In genomic region chr12:103144278-103144677, GRCh38 we compare ENCODE assay signal across 17 cellular contexts.
"Had no signal": no experiment of that assay in that cellular context is flagged by ENCODE, and none has a peak within 500 bp of the region (broad histone marks: within the 10 kb centered on the region; RNA-seq: fewer than 3 reads in every experiment).

No MANE protein-coding gene starts in this region.

- ATAC-seq: esophagus mucosa; gastrocnemius medialis; heart right ventricle; pancreas; right lobe of liver; stimulated activated effector memory CD8-positive, alpha-beta T cell treated with anti-CD3 and anti-CD28 coated beads, Interleukin-12 subunit alpha, Interleukin-12 subunit beta, amount 100 ng/mL, for 72 hours; stimulated activated naive CD8-positive, alpha-beta T cell treated with anti-CD3 and anti-CD28 coated beads, Interleukin-15, Interleukin-2, amounts not matched to agents 100 U/mL and 50 U/mL, for 24 hours had no signal

- H3K27me3 ChIP-seq: gastrocnemius medialis, heart right ventricle, pancreas, right lobe of liver, suprapubic skin, thyroid gland had no signal

- H3K4me3 ChIP-seq: gastrocnemius medialis, heart right ventricle, pancreas, right lobe of liver, suprapubic skin, thyroid gland had no signal

- H3K9me3 ChIP-seq: gastrocnemius medialis, pancreas, right lobe of liver, suprapubic skin, thyroid gland had no signal

- H3K36me3 ChIP-seq: gastrocnemius medialis, heart right ventricle, pancreas, right lobe of liver, suprapubic skin, thyroid gland had no signal

- H3K27ac ChIP-seq: gastrocnemius medialis, heart right ventricle, pancreas, right lobe of liver, suprapubic skin, thyroid gland had no signal

- DNase-seq: effector memory CD4-positive, alpha-beta T cell; gastrocnemius medialis; heart right ventricle; hypothalamus; kidney glomerular epithelial cell; mesendoderm; naive B cell; occipital lobe; pancreas; right lobe of liver; stimulated activated CD4-positive, alpha-beta T cell treated with anti-CD3 and anti-CD28 coated beads, Interleukin-4, amount 100 ng/mL, for 1 hour; stimulated activated CD8-positive, alpha-beta memory T cell treated with anti-CD3 and anti-CD28 coated beads, Interleukin-4, amount 100 ng/mL, for 48 hours; stimulated activated naive CD8-positive, alpha-beta T cell treated with anti-CD3 and anti-CD28 coated beads, Interleukin-15, Interleukin-2, amounts not matched to agents 100 U/mL and 50 U/mL, for 24 hours; thyroid gland had no signal

- H3K4me1 ChIP-seq: gastrocnemius medialis, heart right ventricle, pancreas, right lobe of liver, suprapubic skin, thyroid gland had no signal
